17 cellular contexts compared by ENCODE assay signal in the genomic region with DNA sequence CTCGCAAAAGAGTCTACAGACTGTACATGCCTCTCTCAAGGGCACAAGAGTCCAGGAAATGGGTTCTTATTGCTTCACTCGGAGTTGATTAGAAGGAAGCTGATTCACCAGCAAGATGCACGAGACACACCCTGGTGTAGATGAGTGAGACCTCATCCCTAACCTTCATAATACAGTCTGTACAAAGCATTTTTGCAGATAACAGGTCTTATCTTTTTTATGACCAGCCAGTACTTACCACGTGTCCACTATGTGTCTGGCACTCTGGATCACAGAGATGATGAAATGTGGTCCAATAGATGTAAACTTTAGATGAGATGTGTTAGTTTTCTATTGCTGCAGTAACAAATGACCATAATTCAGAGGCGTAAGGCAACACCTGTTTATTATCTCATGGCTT. TPM values are rescaled to one million over a fixed set of nuclear protein-coding genes. Genes with fewer than 3 reads are reported as not detected.
DNase-seq lines count a peak whose midpoint lies in the region; ATAC-seq and TF ChIP-seq lines count a peak whose summit lies in the region.
"Had no signal": no experiment of that assay in that cellular context is flagged by ENCODE, and none has a peak within 500 bp of the region (broad histone marks: within the 10 kb centered on the region; RNA-seq: fewer than 3 reads in every experiment).

No MANE protein-coding gene starts in this region.

- H3K36me3 ChIP-seq in brain microvascular endothelial cell (replicated peaks) (no peaks in the 10 kb centered on the region), hepatocyte (replicated peaks; ENCODE audit: insufficient read depth, low read depth) (no peaks in the 10 kb centered on the region)
- H3K36me3 ChIP-seq: HAP-1, MG63 had no signal

- H2AFZ ChIP-seq in hepatocyte: no peak overlapping the region

- 56% methylated on average over 5 of the region's 5 CpGs for WGBS in hepatocyte (ENCODE audit: low lambda C conversion rate, missing lambda C conversion rate)

- H3K4me3 ChIP-seq in NB4 (ENCODE audit: low read depth, low read length) (no peak overlapping the region), brain microvascular endothelial cell (ENCODE audit: low read depth, low read length) (no peak overlapping the region), hepatocyte (no peak overlapping the region)
- H3K4me3 ChIP-seq: HAP-1, MG63 had no signal

- no peak for TF ChIP-seq CTCF in NB4 (IDR thresholded peaks at IDR 0.05; ENCODE audit: low read depth, low read length)
- no peak for TF ChIP-seq CTCF in brain microvascular endothelial cell (IDR thresholded peaks at IDR 0.05; ENCODE audit: low read depth, low read length, missing control alignments)
- TF ChIP-seq CTCF in hepatocyte (IDR thresholded peaks at IDR 0.05; ENCODE audit: poor library complexity): no peak

- no peaks in the 10 kb centered on the region for H3K27me3 ChIP-seq in brain microvascular endothelial cell (replicated peaks)
- no peaks in the 10 kb centered on the region for H3K27me3 ChIP-seq in hepatocyte
- H3K27me3 ChIP-seq: MG63 had no signal

- in situ Hi-C loops in brain microvascular endothelial cell (cut with HindIII; ENCODE audit: low pct_ligation_motif_present, low sequenced_read_pairs): no loop called here

- TF ChIP-seq POLR2A in NB4 (IDR thresholded peaks at IDR 0.05; ENCODE audit: extremely low read depth, insufficient read length): no peak

- DNase-seq in ELR (ENCODE audit: low read depth) (peak; percentile 66), NB4 (ENCODE audit: low read depth) (peak; percentile 38), brain microvascular endothelial cell (peak; percentile 4), hepatocyte (ENCODE audit: low spot score) (peak; percentile 55), substantia nigra (lab: John Stamatoyannopoulos, UW) (no peak), cerebellum (ENCODE audit: low spot score) (no peak)
- DNase-seq: DMS153, MG63, NCI-H1417, NCI-H1930, NCI-H2171, NCI-H446 treated with DMSO at 0.1 percent for 48 hours, NCI-H748 treated with DMSO at 0.1 percent for 48 hours had no signal

- no peaks in the 10 kb centered on the region for H3K9me3 ChIP-seq in hepatocyte (ENCODE audit: low read depth)
- H3K9me3 ChIP-seq: HAP-1, MG63 had no signal

- H3K79me2 ChIP-seq in hepatocyte: no peaks in the 10 kb centered on the region

- peak overlapping the region; percentile 54 for H3K4me2 ChIP-seq in hepatocyte
- H3K4me2 ChIP-seq: KMS-11 had no signal

- H3K4me1 ChIP-seq in hepatocyte (ENCODE audit: insufficient read depth): peaks cover 13% of the 10 kb centered on the region
- H3K4me1 ChIP-seq: HAP-1 had no signal

- H3K9me2 ChIP-seq in hepatocyte (replicated peaks; ENCODE audit: insufficient read depth): no peaks in the 10 kb centered on the region

- no peaks in the 10 kb centered on the region for H4K20me1 ChIP-seq in hepatocyte (ENCODE audit: insufficient read depth, poor library complexity, severe bottlenecking)

- ATAC-seq in HG02840 (IDR thresholded peaks at IDR 0.05; ENCODE audit: low FRiP score, unreplicated experiment): no peak

- no peak overlapping the region for H3K27ac ChIP-seq in brain microvascular endothelial cell
- H3K27ac ChIP-seq in hepatocyte: peak overlapping the region; percentile 84
- H3K27ac ChIP-seq in substantia nigra (ENCODE audit: low read depth, low read length, poor library complexity, severe bottlenecking): no peak overlapping the region
- H3K27ac ChIP-seq: C4-2B, KMS-11 had no signal

RNA-seq across cellular contexts. Expression of a gene that starts 53.4 kb away (rescaled TPM):
- total RNA-seq in hepatocyte: 54.8 and 64.0 TPM in 2 replicates
- 60.4 and 63.4 TPM in 2 replicates for polyA plus RNA-seq in hepatocyte
- total RNA-seq in cerebellum: 44.4 TPM

Comparison
In these comparisons a context has a peak if more than half of its experiments do, and no peak if none do; other contexts are left out.
1. DNase-seq: peak in ELR (single experiment), NB4 (single experiment), brain microvascular endothelial cell (single experiment) and hepatocyte (single experiment); none in substantia nigra (0 of 49) and cerebellum (single experiment).